Comparison of ENCODE assay signal across 2 cellular contexts in genomic region chr5:125558466-125558865, GRCh38.
TF ChIP-seq lines count a peak whose summit lies in the region.

No MANE protein-coding gene starts in this region.

TF ChIP-seq in IMR-90, 13 proteins besides CTCF, POLR2A, EP300 and RAD21:
- TF ChIP-seq RFX5 (IDR thresholded peaks at IDR 0.05; ENCODE audit: low read depth, low read length) (no peak), CHD1 (IDR thresholded peaks at IDR 0.05; ENCODE audit: low read depth, low read length) (no peak), MXI1 (IDR thresholded peaks at IDR 0.05; ENCODE audit: borderline replicate concordance, low read depth, low read length) (no peak), MAZ (IDR thresholded peaks at IDR 0.05; ENCODE audit: borderline replicate concordance, low read depth, low read length) (no peak), NFE2L2 (IDR thresholded peaks at IDR 0.05; ENCODE audit: low read depth, low read length) (no peak), ELK1 (IDR thresholded peaks at IDR 0.05; ENCODE audit: borderline replicate concordance, low read depth, low read length) (no peak), BHLHE40 (IDR thresholded peaks at IDR 0.05; ENCODE audit: low read depth, low read length) (no peak), USF2 (IDR thresholded peaks at IDR 0.05; ENCODE audit: low read depth, low read length) (no peak), SMC3 (IDR thresholded peaks at IDR 0.05; ENCODE audit: low read depth, low read length) (no peak), CEBPB (IDR thresholded peaks at IDR 0.05; ENCODE audit: low read depth, low read length) (no peak), RCOR1 (IDR thresholded peaks at IDR 0.05; ENCODE audit: insufficient replicate concordance, low read length) (no peak), MAFK (IDR thresholded peaks at IDR 0.05; ENCODE audit: low read depth, low read length) (no peak), FOS (IDR thresholded peaks at IDR 0.05; ENCODE audit: low read depth, low read length) (no peak)
TF ChIP-seq in IMR-90: peak in this region for 0.

TF ChIP-seq in endothelial cell of umbilical vein, 7 proteins besides CTCF, POLR2A, EP300 and RAD21:
- no peak for TF ChIP-seq MAX (IDR thresholded peaks at IDR 0.05; ENCODE audit: insufficient read depth, insufficient read length)
- TF ChIP-seq FOS (IDR thresholded peaks at IDR 0.05; ENCODE audit: borderline replicate concordance, insufficient read depth, low read length): no peak
- no peak for TF ChIP-seq POLR2AphosphoS5 (IDR thresholded peaks at IDR 0.05; ENCODE audit: insufficient read depth, low read depth, low read length)
- TF ChIP-seq JUN (IDR thresholded peaks at IDR 0.05; ENCODE audit: borderline replicate concordance, insufficient read depth, insufficient read length, low read depth): no peak
- no peak for TF ChIP-seq EZH2 (IDR thresholded peaks at IDR 0.05; ENCODE audit: borderline replicate concordance, low read depth, low read length, severe bottlenecking)
- TF ChIP-seq GATA2 (IDR thresholded peaks at IDR 0.05; ENCODE audit: insufficient read depth, insufficient read length, low read depth, low read length): no peak
- TF ChIP-seq MYC (IDR thresholded peaks at IDR 0.05; ENCODE audit: low read depth, low read length): no peak
